In genomic region chr5:36151434-36152323, GRCh38 we compare ENCODE assay signal across 8 cellular contexts. TPM values are rescaled to one million over a fixed set of nuclear protein-coding genes. Genes with fewer than 3 reads are reported as not detected.
A peak's percentile ranks its signal among the peaks of the same experiment; 100 is the strongest.
DNase-seq lines count a peak whose midpoint lies in the region; ATAC-seq and TF ChIP-seq lines count a peak whose summit lies in the region.

Gene LMBRD2, minus strand, starts transcription at chr5:36151887. Its CDS starts 8,538 bp downstream, at chr5:36143349.
Gene SKP2, plus strand, starts transcription at chr5:36152111. Its CDS starts 152 bp downstream, at chr5:36152263.

- H3K4me3 Mint-ChIP-seq in activated naive CD4-positive, alpha-beta T cell treated with anti-CD3 and anti-CD28 coated beads, Interleukin-2, amount 50 U/mL, for 24 hours, result peak within 1 kb of the TSS; percentile 92

- no peaks in the 10 kb centered on the region for H3K27me3 Mint-ChIP-seq in activated naive CD4-positive, alpha-beta T cell treated with anti-CD3 and anti-CD28 coated beads, Interleukin-2, amount 50 U/mL, for 24 hours

- no peak within 1 kb of the TSS for H3K27ac ChIP-seq in temporal lobe (ENCODE audit: low read depth, low read length)

- peak within 1 kb of the TSS; percentile 92 for H3K4me3 ChIP-seq in GM06990 (replicated peaks; ENCODE audit: low read depth, low read length)

- DNase-seq in GM06990 (ENCODE audit: extremely low read depth, insufficient read length) (peak; percentile 94), NCI-H1092 (lab: John Stamatoyannopoulos, UW) (peak; percentile 98), glomerular endothelial cell (ENCODE audit: extremely low read depth, low read depth, low spot score) (peak; percentile 75), occipital lobe (lab: John Stamatoyannopoulos, UW) (peak; percentile 99)

- peak within 1 kb of the TSS; percentile 88 for H3K27ac Mint-ChIP-seq in activated naive CD4-positive, alpha-beta T cell treated with anti-CD3 and anti-CD28 coated beads, Interleukin-2, amount 50 U/mL, for 24 hours

- no peaks in the 10 kb centered on the region for H3K9me3 Mint-ChIP-seq in activated naive CD4-positive, alpha-beta T cell treated with anti-CD3 and anti-CD28 coated beads, Interleukin-2, amount 50 U/mL, for 24 hours

- TF ChIP-seq CTCF in GM06990 (IDR thresholded peaks at IDR 0.05; ENCODE audit: insufficient read depth, low read length, poor library complexity, severe bottlenecking), result no peak

- peaks cover 16% of the 10 kb centered on the region for H3K36me3 Mint-ChIP-seq in activated naive CD4-positive, alpha-beta T cell treated with anti-CD3 and anti-CD28 coated beads, Interleukin-2, amount 50 U/mL, for 24 hours

- H3K4me1 Mint-ChIP-seq in activated naive CD4-positive, alpha-beta T cell treated with anti-CD3 and anti-CD28 coated beads, Interleukin-2, amount 50 U/mL, for 24 hours, result peaks cover 70% of the 10 kb centered on the region

- H3K36me3 ChIP-seq in GM06990 (ENCODE audit: control insufficient read depth, insufficient read depth, low read length), result peaks cover 2% of the 10 kb centered on the region; the same call in 1 of the 2 replicates

- peak; percentile 99 for ATAC-seq in HG02588 (IDR thresholded peaks at IDR 0.05; ENCODE audit: unreplicated experiment)
- ATAC-seq in SK-N-SH treated with all-trans-retinoic acid at 6 μM for 48 hours, result peak; percentile 98

- no peaks in the 10 kb centered on the region for H3K27me3 ChIP-seq in GM06990 (replicated peaks; ENCODE audit: control insufficient read depth, insufficient read depth, low read length)

TF ChIP-seq in SK-N-SH treated with all-trans-retinoic acid at 6 μM for 48 hours, 23 proteins besides CTCF, POLR2A, EP300 and RAD21:
- TF ChIP-seq BACH2 (CRISPR knock-in tag; IDR thresholded peaks at IDR 0.05; ENCODE audit: borderline replicate concordance) (no peak), CREB5 (CRISPR knock-in tag; IDR thresholded peaks at IDR 0.05; ENCODE audit: low read depth) (no peak), ARNTL (CRISPR knock-in tag; IDR thresholded peaks at IDR 0.05; ENCODE audit: borderline replicate concordance, low read depth) (no peak), ISL1 (CRISPR knock-in tag; IDR thresholded peaks at IDR 0.05) (no peak), ZFP30 (CRISPR knock-in tag; IDR thresholded peaks at IDR 0.05) (no peak), TCF4 (CRISPR knock-in tag; IDR thresholded peaks at IDR 0.05; ENCODE audit: borderline replicate concordance) (no peak), ZC3H10 (CRISPR knock-in tag; IDR thresholded peaks at IDR 0.05) (no peak), RARB (CRISPR knock-in tag; IDR thresholded peaks at IDR 0.05) (no peak), CSDC2 (CRISPR knock-in tag; IDR thresholded peaks at IDR 0.05) (no peak), ESRRG (CRISPR knock-in tag; IDR thresholded peaks at IDR 0.05) (no peak), ZNF70 (CRISPR knock-in tag; IDR thresholded peaks at IDR 0.05) (no peak), TSHZ2 (CRISPR knock-in tag; IDR thresholded peaks at IDR 0.05) (no peak), OSR1 (CRISPR knock-in tag; IDR thresholded peaks at IDR 0.05) (no peak), PATZ1 (CRISPR knock-in tag; IDR thresholded peaks at IDR 0.05; ENCODE audit: borderline replicate concordance) (no peak)
TF ChIP-seq in SK-N-SH treated with all-trans-retinoic acid at 6 μM for 48 hours: peak in this region for 0.

RNA-seq across cellular contexts. Expression of gene LMBRD2, which starts in this region (rescaled TPM):
- total RNA-seq in glomerular endothelial cell, result 3.8 and 4.3 TPM in 2 replicates
- 85.8 TPM for total RNA-seq in occipital lobe
- 56.8 TPM for total RNA-seq in temporal lobe

RNA-seq across cellular contexts. Expression of gene SKP2, which starts in this region (rescaled TPM):
- total RNA-seq in glomerular endothelial cell, result 16.5 and 17.9 TPM in 2 replicates
- total RNA-seq in occipital lobe, result 19.8 TPM
- total RNA-seq in temporal lobe, result 13.5 TPM

Comparison
In these comparisons a context has a peak if more than half of its experiments do, and no peak if none do; other contexts are left out.
1. RNA of gene LMBRD2 (total RNA-seq): 85.8 TPM in occipital lobe (single experiment) and 56.8 TPM in temporal lobe (single experiment); 3.8 to 4.3 TPM in glomerular endothelial cell; every median in the first group is over 10 times any median in the second.
2. Peak in every context shown above with its lines, with median percentiles within 50 percentile points of each other: DNase-seq.